Comparison of ENCODE assay signal across 2 cellular contexts in the genomic region with DNA sequence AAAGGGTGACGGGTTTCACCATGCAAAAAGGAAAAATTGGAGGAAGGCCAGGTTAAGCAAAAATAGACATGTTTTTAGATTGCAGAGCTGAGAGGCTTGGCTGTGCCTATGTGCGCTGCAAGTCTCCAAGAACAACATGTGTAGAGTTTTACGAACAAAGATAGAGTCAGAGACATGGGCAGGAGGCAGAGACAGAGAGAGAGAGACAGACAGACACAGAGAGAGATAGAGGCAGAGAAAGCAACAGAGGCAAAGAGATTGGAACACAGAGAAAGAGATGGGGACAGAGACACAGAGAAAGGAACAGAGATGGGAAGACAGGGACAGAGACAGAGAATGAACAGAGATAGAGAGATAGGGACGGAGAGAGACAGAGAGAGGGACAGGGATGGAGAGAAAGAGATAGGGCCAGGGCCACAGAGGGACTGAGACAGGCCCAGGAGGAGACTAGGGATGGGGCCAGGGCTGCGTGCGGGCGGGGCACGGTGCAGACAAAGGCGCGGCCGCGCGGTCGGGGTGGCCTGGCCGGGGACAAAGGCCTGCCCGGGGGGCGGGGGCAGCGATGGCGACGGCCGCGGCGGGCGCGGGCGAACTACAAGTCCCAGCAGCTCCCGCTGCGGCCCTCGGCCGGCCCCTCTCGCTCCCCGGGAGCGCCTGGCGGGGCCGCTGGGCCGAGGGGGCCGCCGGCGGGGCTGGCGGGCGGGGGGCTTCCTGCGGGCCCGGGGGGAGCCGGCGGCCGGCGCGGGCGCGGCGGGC.
A peak's percentile ranks its signal among the peaks of the same experiment; 100 is the strongest.
TF ChIP-seq lines count a peak whose summit lies in the region.

A gene (plus strand): TSS at position 633 of the 756 bp plus-strand sequence. CDS start 3,140 bp downstream, outside the sequence.

TF ChIP-seq in HCT116, 20 proteins besides CTCF, POLR2A, EP300 and RAD21:
- peak; percentile 77 for TF ChIP-seq ZFX (IDR thresholded peaks at IDR 0.05)
- TF ChIP-seq POLR2AphosphoS5 (IDR thresholded peaks at IDR 0.05; ENCODE audit: low read depth, low read length): peak; percentile 66
- TF ChIP-seq YY1 (IDR thresholded peaks at IDR 0.05; ENCODE audit: extremely low read depth, insufficient replicate concordance, low read depth, low read length): peak; percentile 84
- TF ChIP-seq EZH2 (IDR thresholded peaks at IDR 0.05): no peak

TF ChIP-seq in GM12878, 131 proteins besides CTCF, POLR2A, EP300 and RAD21:
- TF ChIP-seq SRF (IDR thresholded peaks at IDR 0.05; ENCODE audit: low read depth in 2 of 2, low read length in 2 of 2): 0 out of 4 replicates have a peak, but pooled peaks of 1 of the 2 experiments have one; percentile 14
- peak; percentile 60; the same call in 1 of the 2 replicates for TF ChIP-seq NBN (IDR thresholded peaks at IDR 0.05)
- TF ChIP-seq NR2C1 (IDR thresholded peaks at IDR 0.05): 0 out of 2 replicates have a peak, but pooled peaks have one; percentile 33
- no peak for TF ChIP-seq BRCA1 (IDR thresholded peaks at IDR 0.05; ENCODE audit: low read depth, low read length)
- TF ChIP-seq SUZ12 (IDR thresholded peaks at IDR 0.05; ENCODE audit: unreplicated experiment): peak; percentile 53
- TF ChIP-seq YY1 (IDR thresholded peaks at IDR 0.05; ENCODE audit: low read depth, low read length): peak; percentile 96
- TF ChIP-seq SIX5 (IDR thresholded peaks at IDR 0.05; ENCODE audit: low read depth, low read length, severe bottlenecking): peak; percentile 80
- peak; percentile 83 for TF ChIP-seq HDGF (IDR thresholded peaks at IDR 0.05)
- TF ChIP-seq MTA3 (IDR thresholded peaks at IDR 0.05; ENCODE audit: borderline replicate concordance, low read length): no peak
- peak; percentile 76 for TF ChIP-seq HCFC1 (IDR thresholded peaks at IDR 0.05; ENCODE audit: low read length)
- 0 out of 2 replicates have a peak, but pooled peaks have one; percentile 32 for TF ChIP-seq LARP7 (IDR thresholded peaks at IDR 0.05)
- no peak for TF ChIP-seq ZBED1 (IDR thresholded peaks at IDR 0.05; ENCODE audit: borderline replicate concordance)
